Comparison of ENCODE assay signal across 8 cellular contexts in the genomic region with DNA sequence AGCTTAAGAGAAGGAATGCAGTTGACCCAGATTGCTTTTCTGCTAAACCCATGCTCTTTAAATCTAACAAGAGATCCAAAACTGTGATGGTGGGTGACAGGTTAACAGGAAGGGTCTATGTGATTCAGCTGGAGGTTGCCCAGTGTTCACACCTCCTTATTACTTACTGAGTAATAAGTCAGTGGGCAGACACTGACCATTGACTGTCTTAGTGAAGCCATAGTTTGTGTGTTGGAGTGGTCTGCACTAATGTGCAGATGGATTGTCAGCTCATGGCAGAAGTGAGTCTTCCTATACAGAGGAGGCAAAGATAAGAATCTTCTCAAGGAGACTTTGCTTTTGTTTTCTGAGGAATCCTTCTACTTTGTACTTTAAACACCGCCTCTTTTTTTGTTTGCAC. TPM values are rescaled to one million over a fixed set of nuclear protein-coding genes. Genes with fewer than 3 reads are reported as not detected.
A peak's percentile ranks its signal among the peaks of the same experiment; 100 is the strongest.
DNase-seq lines count a peak whose midpoint lies in the region; ATAC-seq and TF ChIP-seq lines count a peak whose summit lies in the region.

No MANE protein-coding gene starts in this region.

- H3K27ac Mint-ChIP-seq in stimulated activated memory B cell treated with anti-CD40 and anti-IgM and Interleukin-4, amounts not matched to agents 10 μg/mL and 1 μg/mL and 100 μg/mL, for 72 hours, result peak overlapping the region; percentile 98

- H3K27ac ChIP-seq in right cardiac atrium (ENCODE audit: low read length), result no peak overlapping the region

- ATAC-seq in right cardiac atrium (no peak), GM21529 (IDR thresholded peaks at IDR 0.05; ENCODE audit: unreplicated experiment) (no peak)
- no peak for ATAC-seq in stimulated activated memory B cell treated with anti-CD40 and anti-IgM and Interleukin-4, amounts not matched to agents 10 μg/mL and 1 μg/mL and 100 μg/mL, for 72 hours

- peaks cover 40% of the 10 kb centered on the region for H3K4me1 Mint-ChIP-seq in stimulated activated memory B cell treated with anti-CD40 and anti-IgM and Interleukin-4, amounts not matched to agents 10 μg/mL and 1 μg/mL and 100 μg/mL, for 72 hours

- no peaks in the 10 kb centered on the region for H3K9me3 ChIP-seq in right cardiac atrium (ENCODE audit: control insufficient read depth, low read length)

- no peak for TF ChIP-seq CTCF in WI38 (IDR thresholded peaks at IDR 0.05; ENCODE audit: low read depth, low read length)

- H3K27me3 Mint-ChIP-seq in stimulated activated memory B cell treated with anti-CD40 and anti-IgM and Interleukin-4, amounts not matched to agents 10 μg/mL and 1 μg/mL and 100 μg/mL, for 72 hours, result no peaks in the 10 kb centered on the region

- no peaks in the 10 kb centered on the region for H3K27me3 ChIP-seq in right cardiac atrium (ENCODE audit: control insufficient read depth, insufficient read depth)

- H3K4me1 ChIP-seq in right cardiac atrium (ENCODE audit: control insufficient read depth, insufficient read depth, low read length), result peaks cover 5% of the 10 kb centered on the region

- H3K4me3 ChIP-seq in WI38 (ENCODE audit: low read depth, low read length) (peak overlapping the region; percentile 75), right cardiac atrium (ENCODE audit: low read length) (peak overlapping the region; percentile 88)

- H3K9me3 Mint-ChIP-seq in stimulated activated memory B cell treated with anti-CD40 and anti-IgM and Interleukin-4, amounts not matched to agents 10 μg/mL and 1 μg/mL and 100 μg/mL, for 72 hours, result no peaks in the 10 kb centered on the region

- intact Hi-C loops in right cardiac atrium (cut with DNase I), result loop anchor here in 1 of 4 donors (10.0 kb wide), 1 partner anchor 128 kb away; the partner anchor contains the start of gene GRSF1
- intact Hi-C loops in posterior cingulate gyrus (cut with DNase I), result no loop called here

- peak overlapping the region; percentile 98 for H3K4me3 Mint-ChIP-seq in stimulated activated memory B cell treated with anti-CD40 and anti-IgM and Interleukin-4, amounts not matched to agents 10 μg/mL and 1 μg/mL and 100 μg/mL, for 72 hours

- H3K36me3 Mint-ChIP-seq in stimulated activated memory B cell treated with anti-CD40 and anti-IgM and Interleukin-4, amounts not matched to agents 10 μg/mL and 1 μg/mL and 100 μg/mL, for 72 hours, result peaks cover 5% of the 10 kb centered on the region

- peak; percentile 3 for DNase-seq in NCI-H146 (lab: John Stamatoyannopoulos, UW)
- DNase-seq in NCI-H146 treated with DMSO at 0.1 percent for 48 hours (lab: John Stamatoyannopoulos, UW; ENCODE audit: unreplicated experiment), result no peak
- DNase-seq in right cardiac atrium, result no peak
- no peak for DNase-seq in posterior cingulate gyrus
- DNase-seq in RPMI8226, result no peak

- 84% methylated on average over 1 of the region's 1 CpG for WGBS in right cardiac atrium

RNA-seq across cellular contexts. Expression of gene RUFY3, which starts 15.2 kb away (rescaled TPM):
- 10 to 100 TPM; 23.9 to 30.1 (median 29.3) TPM for total RNA-seq in right cardiac atrium
- 14.1 TPM for polyA plus RNA-seq in right cardiac atrium

RNA-seq across cellular contexts. Expression of gene UTP3, which starts 18.2 kb away (rescaled TPM):
- total RNA-seq in right cardiac atrium, result 10 to 100 TPM; 17.6 to 19.9 (median 18.6) TPM
- 15.5 TPM for polyA plus RNA-seq in right cardiac atrium

RNA-seq across cellular contexts. Expression of gene JCHAIN, which starts 40.2 kb away (rescaled TPM):
- total RNA-seq in right cardiac atrium, result 10 to 100 TPM in 1 of 4 donors, 1 to 10 TPM in 3; 1.8 to 20.0 (median 4.4) TPM
- polyA plus RNA-seq in right cardiac atrium, result 0.36 TPM
